22 cellular contexts compared by ENCODE assay signal in genomic region chr10:79346012-79346340, GRCh38. TPM values are rescaled to one million over a fixed set of nuclear protein-coding genes. Genes with fewer than 3 reads are reported as not detected.
A peak's percentile ranks its signal among the peaks of the same experiment; 100 is the strongest.
DNase-seq lines count a peak whose midpoint lies in the region; ATAC-seq, FAIRE-seq and TF ChIP-seq lines count a peak whose summit lies in the region.
"Had no signal": no experiment of that assay in that cellular context is flagged by ENCODE, and none has a peak within 500 bp of the region (broad histone marks: within the 10 kb centered on the region; RNA-seq: fewer than 3 reads in every experiment).

No MANE protein-coding gene starts in this region.

- no peak for FAIRE-seq in RCC 7860 (lab: Jason Lieb, UNC)
- FAIRE-seq: GM18507, small intestine had no signal

- peaks cover 25 to 43% (median 28%) of the 10 kb centered on the region in 3 donors for H3K4me1 Mint-ChIP-seq in CD8-positive, alpha-beta memory T cell
- H3K4me1 Mint-ChIP-seq in neural crest cell: peaks cover 12% of the 10 kb centered on the region

- H3K27me3 Mint-ChIP-seq in CD8-positive, alpha-beta memory T cell: no peaks in the 10 kb centered on the region
- H3K27me3 Mint-ChIP-seq in neural crest cell (ENCODE audit: low read depth): no peaks in the 10 kb centered on the region

- no peak for TF ChIP-seq EP300 in SK-N-SH (IDR thresholded peaks at IDR 0.05; ENCODE audit: borderline replicate concordance in 1 of 2, low read depth in 1 of 2, low read length in 1 of 2)

- H3K4me3 Mint-ChIP-seq in CD8-positive, alpha-beta memory T cell: peak overlapping the region in 6 of 7 donors; percentile 3 to 80 (median 45)
- H3K4me3 Mint-ChIP-seq in neural crest cell: peak overlapping the region; percentile 75

- H3K36me3 Mint-ChIP-seq in CD8-positive, alpha-beta memory T cell: peaks cover 3 to 27% (median 4%) of the 10 kb centered on the region in 3 donors
- H3K36me3 Mint-ChIP-seq in neural crest cell (ENCODE audit: low read depth): peaks cover 6% of the 10 kb centered on the region

- no peak overlapping the region for H3K4me3 ChIP-seq in SK-N-SH (ENCODE audit: low read depth in 2 of 2, low read length in 1 of 2)
- H3K4me3 ChIP-seq in CD8-positive, alpha-beta memory T cell (ENCODE audit: low read length): no peak overlapping the region
- H3K4me3 ChIP-seq in adipocyte (ENCODE audit: low read length): no peak overlapping the region
- H3K4me3 ChIP-seq in HAP-1: no peak overlapping the region
- H3K4me3 ChIP-seq: breast epithelium, esophagus muscularis mucosa, lower lobe of right lung, thyroid gland had no signal

- peaks cover 13 to 62% of the 10 kb centered on the region in 2 experiments; a peak in 3 of 4 replicates for H3K4me1 ChIP-seq in SK-N-SH (ENCODE audit: control insufficient read depth in 1 of 2, insufficient read depth in 2 of 2, low read depth in 1 of 2, low read length in 1 of 2)
- peaks cover 33% of the 10 kb centered on the region for H3K4me1 ChIP-seq in CD8-positive, alpha-beta memory T cell (ENCODE audit: insufficient read depth, low read length)
- H3K4me1 ChIP-seq in adipocyte (ENCODE audit: control insufficient read depth, insufficient read depth, low read length): peaks cover 71% of the 10 kb centered on the region
- H3K4me1 ChIP-seq in HAP-1: peaks cover 12% of the 10 kb centered on the region
- H3K4me1 ChIP-seq: breast epithelium had no signal

- in situ Hi-C loops in HAP-1 (cut with MboI; ENCODE audit: low sequenced_read_pairs): no loop called here

- no peaks in the 10 kb centered on the region for H3K27me3 ChIP-seq in SK-N-SH (ENCODE audit: insufficient read depth)
- H3K27me3 ChIP-seq in CD8-positive, alpha-beta memory T cell (ENCODE audit: insufficient read depth, low read length, poor library complexity, severe bottlenecking): no peaks in the 10 kb centered on the region
- no peaks in the 10 kb centered on the region for H3K27me3 ChIP-seq in adipocyte (replicated peaks; ENCODE audit: control insufficient read depth, insufficient read depth, low read length)
- H3K27me3 ChIP-seq in HAP-1 (ENCODE audit: low read depth): no peaks in the 10 kb centered on the region
- H3K27me3 ChIP-seq: breast epithelium, esophagus muscularis mucosa, thyroid gland had no signal

- ATAC-seq in SK-N-SH treated with all-trans-retinoic acid at 6 μM for 48 hours: no peak
- ATAC-seq: lower lobe of right lung, Panc1 had no signal

- H3K79me2 ChIP-seq in SK-N-SH (ENCODE audit: insufficient read depth): peaks cover 41% of the 10 kb centered on the region

- peaks cover 18% of the 10 kb centered on the region; the same call in 1 of the 2 replicates for H4K20me1 ChIP-seq in SK-N-SH (ENCODE audit: insufficient read depth)

- H3F3A ChIP-seq in SK-N-SH (replicated peaks; ENCODE audit: insufficient read depth): no peaks in the 10 kb centered on the region

- WGBS in SK-N-SH (ENCODE audit: low lambda C conversion rate): 100% methylated on average over 1 of the region's 2 CpGs

- POLR2A ChIA-PET in SK-N-SH (lab: Yijun Ruan, JAX): interaction anchor here (0.6 to 2.4 kb wide), 2 partner anchors 103 to 106 kb away, joined by 4 to 7 read pairs; no protein-coding TSS in a partner anchor
- POLR2A ChIA-PET in CD8-positive, alpha-beta memory T cell (lab: Charles Lee): interaction anchor here (1.0 to 1.2 kb wide), 3 partner anchors 12 to 28 kb away, joined by 3 to 4 read pairs (median 3); no protein-coding TSS in a partner anchor

- no peaks in the 10 kb centered on the region for H3K9me3 Mint-ChIP-seq in CD8-positive, alpha-beta memory T cell
- no peaks in the 10 kb centered on the region for H3K9me3 Mint-ChIP-seq in neural crest cell

- peak overlapping the region in 3 of 8 donors; percentile 36 to 83 (median 66) for H3K27ac Mint-ChIP-seq in CD8-positive, alpha-beta memory T cell
- peak overlapping the region; percentile 43 for H3K27ac Mint-ChIP-seq in neural crest cell (ENCODE audit: unreplicated experiment)

- peak overlapping the region in 1 of 2 experiments; percentile 62; a peak in 1 of 4 replicates for H3K27ac ChIP-seq in SK-N-SH (ENCODE audit: low read depth in 2 of 2, low read length in 1 of 2)
- H3K27ac ChIP-seq in CD8-positive, alpha-beta memory T cell (ENCODE audit: low read depth, low read length): no peak overlapping the region
- H3K27ac ChIP-seq: 22Rv1, breast epithelium, lower lobe of right lung had no signal

- TF ChIP-seq CTCF in SK-N-SH (IDR thresholded peaks at IDR 0.05): no peak
- TF ChIP-seq CTCF in neural crest cell (conservative IDR thresholded peaks at IDR 0.05): no peak

- CTCF ChIA-PET in SK-N-SH (lab: Yijun Ruan, JAX): interaction anchor here (0.7 to 2.3 kb wide), 9 partner anchors 12 to 142 kb away, joined by 3 to 13 read pairs (median 4); no protein-coding TSS in a partner anchor
- CTCF ChIA-PET in CD8-positive, alpha-beta memory T cell (lab: Charles Lee): interaction anchor here (0.8 to 5.1 kb wide), 7 partner anchors 9 to 142 kb away, joined by 3 to 37 read pairs (median 4); no protein-coding TSS in a partner anchor

- no peaks in the 10 kb centered on the region for H3K9me2 ChIP-seq in SK-N-SH

- TF ChIP-seq RAD21 in SK-N-SH (IDR thresholded peaks at IDR 0.05; ENCODE audit: low read length): no peak

- H3K36me3 ChIP-seq in SK-N-SH (replicated peaks in 1 of 2; ENCODE audit: control insufficient read depth in 1 of 2, insufficient read depth in 2 of 2, low read length in 1 of 2) (peaks cover 20 to 22% of the 10 kb centered on the region in 2 experiments), adipocyte (ENCODE audit: control insufficient read depth, insufficient read depth, low read length, severe bottlenecking) (peaks cover 23% of the 10 kb centered on the region), HAP-1 (replicated peaks) (peaks cover 25% of the 10 kb centered on the region)
- peaks cover 20% of the 10 kb centered on the region for H3K36me3 ChIP-seq in CD8-positive, alpha-beta memory T cell (ENCODE audit: insufficient read depth, low read length)
- H3K36me3 ChIP-seq: breast epithelium had no signal

- no peak overlapping the region for H2AFZ ChIP-seq in SK-N-SH (ENCODE audit: low read depth)

- peak; percentile 7 for DNase-seq in SK-N-SH
- DNase-seq in CD8-positive, alpha-beta memory T cell: no peak
- no peak for DNase-seq in adipocyte (ENCODE audit: low read depth)
- DNase-seq in neural crest cell (ENCODE audit: low read depth, low spot score): no peak
- no peak for DNase-seq in cortex of kidney (lab: John Stamatoyannopoulos, UW)
- no peak for DNase-seq in HAP-1 (ENCODE audit: low spot score in 2 of 2)
- no peak for DNase-seq in RCC 7860 (ENCODE audit: low spot score)
- DNase-seq: activated effector memory CD4-positive, alpha-beta T cell treated with Interleukin-2 at 50 U/mL for 16 hours; DND-41; GOT3; Kasumi-1; lower lobe of right lung; NCI-H82; small intestine; stimulated activated CD4-positive, alpha-beta T cell treated with anti-CD3 and anti-CD28 coated beads, Interleukin-4, amount 100 ng/mL, for 4 hours; thyroid gland had no signal

- no peaks in the 10 kb centered on the region for H3K9me3 ChIP-seq in SK-N-SH
- H3K9me3 ChIP-seq in CD8-positive, alpha-beta memory T cell (ENCODE audit: low read length): no peaks in the 10 kb centered on the region
- no peaks in the 10 kb centered on the region for H3K9me3 ChIP-seq in adipocyte (ENCODE audit: control insufficient read depth, low read length)
- no peaks in the 10 kb centered on the region for H3K9me3 ChIP-seq in HAP-1
- H3K9me3 ChIP-seq: breast epithelium, esophagus muscularis mucosa, lower lobe of right lung, thyroid gland had no signal

- H3K4me2 ChIP-seq in SK-N-SH: no peak overlapping the region

- H3K9ac ChIP-seq in SK-N-SH (no peak overlapping the region), adipocyte (ENCODE audit: low read length) (peak overlapping the region; percentile 62)

TF ChIP-seq in SK-N-SH, 30 proteins besides CTCF, POLR2A, EP300 and RAD21:
- TF ChIP-seq FOXM1 (IDR thresholded peaks at IDR 0.05; ENCODE audit: low read depth) (no peak), YY1 (IDR thresholded peaks at IDR 0.05; ENCODE audit: low read depth) (no peak), EZH2phosphoT487 (IDR thresholded peaks at IDR 0.05; ENCODE audit: borderline replicate concordance, low read depth) (no peak), MAX (IDR thresholded peaks at IDR 0.05; ENCODE audit: low read depth) (no peak), RCOR1 (IDR thresholded peaks at IDR 0.05; ENCODE audit: low read length) (no peak), SIN3A (IDR thresholded peaks at IDR 0.05; ENCODE audit: borderline replicate concordance, low read depth, low read length) (no peak), GABPA (IDR thresholded peaks at IDR 0.05; ENCODE audit: low read depth) (no peak)

TF ChIP-seq in SK-N-SH treated with all-trans-retinoic acid at 6 μM for 48 hours, 23 proteins besides CTCF, POLR2A, EP300 and RAD21 (continues in another document):
- no peak for TF ChIP-seq POU6F1 (CRISPR knock-in tag; IDR thresholded peaks at IDR 0.05; ENCODE audit: borderline replicate concordance, low read depth)
- no peak for TF ChIP-seq CSRNP3 (CRISPR knock-in tag; IDR thresholded peaks at IDR 0.05)
- TF ChIP-seq ZC3H10 (CRISPR knock-in tag; IDR thresholded peaks at IDR 0.05): no peak

RNA-seq across cellular contexts. Expression of gene PPIF, which starts 1.3 kb away (rescaled TPM):
- polyA plus RNA-seq in SK-N-SH (2012; rRNA removed): 73.8 and 85.9 TPM in 2 replicates
- 64.9 and 80.6 TPM in 2 replicates for polyA plus RNA-seq in SK-N-SH (2012; cell fraction: cytosol; rRNA removed)
- 163 and 169 TPM in 2 replicates for polyA plus RNA-seq in SK-N-SH (2012; cell fraction: nucleus; rRNA removed)
- 100 to 1,000 TPM; 173 to 181 TPM for total RNA-seq in CD8-positive, alpha-beta memory T cell
- polyA plus RNA-seq in CD8-positive, alpha-beta memory T cell: 13.7 TPM
- total RNA-seq in neural crest cell: 74.2 and 76.8 TPM in 2 replicates
